Comparison of ENCODE assay signal across 19 cellular contexts in the genomic region with DNA sequence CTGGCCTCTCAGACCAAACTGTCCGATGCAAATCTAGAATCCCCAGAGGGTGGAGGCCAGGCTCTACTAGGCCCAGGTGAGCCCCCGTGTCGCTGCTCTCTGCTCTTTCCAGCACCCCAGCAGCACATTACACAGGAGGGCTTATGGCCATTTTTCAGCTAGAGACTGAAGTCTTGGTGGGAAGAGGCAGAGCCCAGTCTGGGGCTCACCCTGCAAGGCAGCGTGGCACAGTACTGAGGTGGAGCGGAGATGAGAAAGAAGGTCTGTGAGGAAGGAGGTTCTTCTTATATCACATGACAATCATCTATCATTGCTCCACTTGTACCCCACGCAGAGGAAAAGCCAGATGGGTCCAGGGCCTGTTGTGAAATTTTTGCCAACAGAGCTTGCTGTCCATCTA. TPM values are rescaled to one million over a fixed set of nuclear protein-coding genes. Genes with fewer than 3 reads are reported as not detected.
"Had no signal": no experiment of that assay in that cellular context is flagged by ENCODE, and none has a peak within 500 bp of the region (broad histone marks: within the 10 kb centered on the region; RNA-seq: fewer than 3 reads in every experiment).

No MANE protein-coding gene starts in this region.

- H3K27ac ChIP-seq: ascending aorta, breast epithelium, parathyroid adenoma had no signal

- H3K4me3 ChIP-seq: ascending aorta, breast epithelium, tibial nerve had no signal

- H3K9me3 Mint-ChIP-seq: activated CD4-positive, alpha-beta T cell treated with anti-CD3 and anti-CD28 coated beads, Interleukin-2, amount 10 ng/mL, durations not matched to agents 7 days and 5 days; activated naive CD8-positive, alpha-beta T cell treated with anti-CD3 and anti-CD28 coated beads, Interleukin-2, amount 50 U/mL, for 24 hours; dendritic cell treated with granulocyte-macrophage colony-stimulating factor and Interleukin-4, amounts not matched to agents 40 ng/mL and 50 ng/mL, for 4 days; immature natural killer cell; mesothelial cell of epicardium; nephron progenitor cell had no signal

- H3K36me3 ChIP-seq: ascending aorta, breast epithelium, tibial nerve had no signal

- H3K27ac Mint-ChIP-seq: activated CD4-positive, alpha-beta T cell treated with anti-CD3 and anti-CD28 coated beads, Interleukin-2, amount 10 ng/mL, durations not matched to agents 7 days and 5 days; activated naive CD8-positive, alpha-beta T cell treated with anti-CD3 and anti-CD28 coated beads, Interleukin-2, amount 50 U/mL, for 24 hours; dendritic cell treated with granulocyte-macrophage colony-stimulating factor and Interleukin-4, amounts not matched to agents 40 ng/mL and 50 ng/mL, for 4 days; immature natural killer cell; mesothelial cell of epicardium; nephron progenitor cell had no signal

- H3K9me3 ChIP-seq: ascending aorta, breast epithelium, tibial nerve had no signal

- H2AFZ ChIP-seq: parathyroid adenoma had no signal

- H3K4me1 ChIP-seq: parathyroid adenoma had no signal

- H3K27me3 ChIP-seq: ascending aorta, breast epithelium, tibial nerve had no signal

- DNase-seq: activated CD4-positive, alpha-beta T cell treated with anti-CD3 and anti-CD28 coated beads, Interleukin-2, amount 10 ng/mL, durations not matched to agents 7 days and 5 days; activated CD8-positive, alpha-beta memory T cell treated with anti-CD3 and anti-CD28 coated beads for 24 hours; activated naive CD4-positive, alpha-beta T cell; activated naive CD8-positive, alpha-beta T cell treated with anti-CD3 and anti-CD28 coated beads, Interleukin-2, amount 50 U/mL, for 24 hours; cerebellar nuclear complex; effector memory CD4-positive, alpha-beta T cell; foreskin melanocyte; immature natural killer cell; nephron progenitor cell; stimulated activated CD4-positive, alpha-beta T cell treated with anti-CD3 and anti-CD28 coated beads, Interleukin-4, amount 100 ng/mL, for 24 hours; stimulated activated naive CD4-positive, alpha-beta T cell had no signal

- H3K4me1 Mint-ChIP-seq: activated CD4-positive, alpha-beta T cell treated with anti-CD3 and anti-CD28 coated beads, Interleukin-2, amount 10 ng/mL, durations not matched to agents 7 days and 5 days; activated naive CD8-positive, alpha-beta T cell treated with anti-CD3 and anti-CD28 coated beads, Interleukin-2, amount 50 U/mL, for 24 hours; immature natural killer cell had no signal

- H3K4me3 Mint-ChIP-seq: activated CD4-positive, alpha-beta T cell treated with anti-CD3 and anti-CD28 coated beads, Interleukin-2, amount 10 ng/mL, durations not matched to agents 7 days and 5 days; activated naive CD8-positive, alpha-beta T cell treated with anti-CD3 and anti-CD28 coated beads, Interleukin-2, amount 50 U/mL, for 24 hours; dendritic cell treated with granulocyte-macrophage colony-stimulating factor and Interleukin-4, amounts not matched to agents 40 ng/mL and 50 ng/mL, for 4 days; immature natural killer cell; mesothelial cell of epicardium; nephron progenitor cell had no signal

- H3K36me3 Mint-ChIP-seq: immature natural killer cell, mesothelial cell of epicardium had no signal

- H3K9ac ChIP-seq: parathyroid adenoma had no signal

RNA-seq across cellular contexts. Expression of a gene that starts 10.0 kb away (rescaled TPM):
- total RNA-seq: activated CD4-positive, alpha-beta T cell treated with anti-CD3 and anti-CD28 coated beads, Interleukin-2, amount 10 ng/mL, durations not matched to agents 7 days and 5 days; ascending aorta; subcutaneous adipose tissue; tibial nerve had no signal
- polyA plus RNA-seq: immature natural killer cell had no signal

RNA-seq across cellular contexts. Expression of a gene that starts 31.0 kb away (rescaled TPM):
- total RNA-seq: activated CD4-positive, alpha-beta T cell treated with anti-CD3 and anti-CD28 coated beads, Interleukin-2, amount 10 ng/mL, durations not matched to agents 7 days and 5 days; lower leg skin; subcutaneous adipose tissue; tibial nerve had no signal
- polyA plus RNA-seq: immature natural killer cell had no signal

RNA-seq across cellular contexts. Expression of a gene that starts 46.2 kb away (rescaled TPM):
- polyA plus RNA-seq: immature natural killer cell had no signal
